ENCODE assay signal across 24 cellular contexts in genomic region chr7:71457881-71458590, GRCh38.
DNase-seq lines count a peak whose midpoint lies in the region; ATAC-seq and TF ChIP-seq lines count a peak whose summit lies in the region.
"Had no signal": no experiment of that assay in that cellular context is flagged by ENCODE, and none has a peak within 500 bp of the region (broad histone marks: within the 10 kb centered on the region; RNA-seq: fewer than 3 reads in every experiment).

No MANE protein-coding gene starts in this region.

- H3K27me3 ChIP-seq in heart left ventricle (no peaks in the 10 kb centered on the region), heart right ventricle (no peaks in the 10 kb centered on the region), mesendoderm (ENCODE audit: insufficient read depth, low read length, poor library complexity) (no peaks in the 10 kb centered on the region)
- H3K27me3 ChIP-seq: Peyer's patch had no signal

- H3K27ac ChIP-seq in heart left ventricle (peak overlapping the region in 8 of 12 donors; percentile 4 to 65 (median 40)), heart right ventricle (peak overlapping the region in 5 of 10 donors; percentile 16 to 62 (median 47)), mesendoderm (ENCODE audit: low read depth, low read length) (peak overlapping the region; percentile 92)
- H3K27ac ChIP-seq: Peyer's patch, skin epidermis, WERI-Rb-1 had no signal

- peak overlapping the region; percentile 44 for H3K4ac ChIP-seq in mesendoderm (ENCODE audit: low read depth, low read length)

- H3K79me2 ChIP-seq in mesendoderm (ENCODE audit: control insufficient read depth, insufficient read depth, low read length), result no peaks in the 10 kb centered on the region

- H3K4me2 ChIP-seq in mesendoderm (ENCODE audit: low read length), result no peak overlapping the region

- no peak overlapping the region for H2BK15ac ChIP-seq in mesendoderm (replicated peaks; ENCODE audit: low read depth)

- DNase-seq in heart left ventricle (peak in 1 of 5 donors; percentile 30), cardiac septum (ENCODE audit: low spot score) (no peak), heart right ventricle (no peak), mesendoderm (no peak), GM20000 (ENCODE audit: low spot score) (no peak), T-helper 2 cell (no peak), DMS153 treated with DMSO at 0.1 percent for 48 hours (lab: John Stamatoyannopoulos, UW; ENCODE audit: unreplicated experiment) (no peak), hepatic stellate cell (ENCODE audit: low spot score) (no peak)
- DNase-seq: activated CD4-positive, alpha-beta T cell treated with anti-CD3 and anti-CD28 coated beads, Interleukin-2, amount 10 ng/mL, durations not matched to agents 7 days and 5 days; activated gamma-delta T cell; activated naive CD8-positive, alpha-beta T cell treated with anti-CD3 and anti-CD28 coated beads, Interleukin-2, amount 10 ng/mL, durations not matched to agents 7 days and 5 days; activated T-cell treated with anti-CD3 and anti-CD28 coated beads, Interleukin-2, amount 50 U/mL, for 24 hours; CD4-positive, alpha-beta T cell; dermis blood vessel endothelial cell; Karpas-422; left cardiac atrium; NCI-H1436 treated with DMSO at 0.1 percent for 48 hours; NCI-H510A; NK-92 treated with Interleukin-12 subunit alpha and Interleukin-12 subunit beta, amount 100 ng/mL, for 24 hours; Peyer's patch; SW 1271; T1000; WERI-Rb-1 had no signal

- H4K8ac ChIP-seq in mesendoderm (ENCODE audit: low read depth, low read length), result no peak overlapping the region

- H3K79me1 ChIP-seq in mesendoderm (ENCODE audit: low read length), result no peaks in the 10 kb centered on the region

- peak overlapping the region; percentile 85 for H3K56ac ChIP-seq in mesendoderm (ENCODE audit: low read length)

- no peak for TF ChIP-seq POLR2A in heart left ventricle (IDR thresholded peaks at IDR 0.05)

- H3K9ac ChIP-seq in mesendoderm (ENCODE audit: low read length), result peak overlapping the region; percentile 56

- 31 to 40% (median 37%) methylated on average over 8 to 9 of the region's 9 CpGs for WGBS in heart left ventricle, 4 donors
- 28 to 36% methylated on average over 9 of the region's 9 CpGs for WGBS in heart right ventricle, 2 donors
- WGBS in mesendoderm (ENCODE audit: extremely low coverage, insufficient coverage, low lambda C conversion rate), result no CpG with 5 or more reads among the region's 9 CpGs

- no peak overlapping the region for H3K4me3 ChIP-seq in heart left ventricle
- H3K4me3 ChIP-seq in heart right ventricle, result peak overlapping the region in 2 of 10 donors; percentile 7 to 11
- no peak overlapping the region for H3K4me3 ChIP-seq in mesendoderm (ENCODE audit: low read length)
- H3K4me3 ChIP-seq: Peyer's patch, skin epidermis had no signal

- H3K9me3 ChIP-seq in heart left ventricle (no peaks in the 10 kb centered on the region), heart right ventricle (no peaks in the 10 kb centered on the region)
- H3K9me3 ChIP-seq: Peyer's patch had no signal

- TF ChIP-seq CTCF in heart left ventricle (IDR thresholded peaks at IDR 0.05) (no peak), heart right ventricle (IDR thresholded peaks at IDR 0.05) (no peak), GM20000 (IDR thresholded peaks at IDR 0.05; ENCODE audit: extremely low read depth, missing control alignments) (no peak)

- intact Hi-C loops in heart left ventricle (cut with DNase I) (loop anchor here in 1 of 10 donors (10.0 kb wide), 1 partner anchor 157 kb away; no protein-coding TSS in a partner anchor), cardiac septum (cut with DNase I) (no loop called here), heart right ventricle (cut with DNase I) (no loop called here)

- no peak overlapping the region for H3K23ac ChIP-seq in mesendoderm (ENCODE audit: low read length)

- H3K18ac ChIP-seq in mesendoderm (ENCODE audit: low read length), result peak overlapping the region; percentile 6

- peak overlapping the region; percentile 83 for H2AK5ac ChIP-seq in mesendoderm (ENCODE audit: low read length)

- H4K5ac ChIP-seq in mesendoderm (ENCODE audit: low read length), result peak overlapping the region; percentile 24

- ATAC-seq in heart left ventricle, result peak; percentile 68 to 84 (median 80)
- peak in 7 of 8 donors; percentile 44 to 83 (median 76) for ATAC-seq in heart right ventricle

- peaks cover 0 to 32% (median 7%) of the 10 kb centered on the region in 12 donors for H3K4me1 ChIP-seq in heart left ventricle
- peaks cover 0 to 37% (median 13%) of the 10 kb centered on the region in 9 donors for H3K4me1 ChIP-seq in heart right ventricle
- H3K4me1 ChIP-seq in mesendoderm (ENCODE audit: control insufficient read depth, low read depth, low read length), result peaks cover 14% of the 10 kb centered on the region
- H3K4me1 ChIP-seq: Peyer's patch had no signal

- no peaks in the 10 kb centered on the region for H3K36me3 ChIP-seq in heart left ventricle
- no peaks in the 10 kb centered on the region for H3K36me3 ChIP-seq in heart right ventricle
- no peaks in the 10 kb centered on the region for H3K36me3 ChIP-seq in mesendoderm (ENCODE audit: control insufficient read depth, insufficient read depth, low read length)
- H3K36me3 ChIP-seq: Peyer's patch, WERI-Rb-1 had no signal

- H2BK120ac ChIP-seq in mesendoderm (ENCODE audit: low read depth, low read length), result peak overlapping the region; percentile 33

- peak overlapping the region; percentile 96 for H2BK5ac ChIP-seq in mesendoderm (ENCODE audit: low read length)
